ENCODE assay signal across 3 cellular contexts in genomic region chr20:3414122-3414521, GRCh38.
TF ChIP-seq lines count a peak whose summit lies in the region.

No MANE protein-coding gene starts in this region.

TF ChIP-seq in A549, 52 proteins besides CTCF, POLR2A, EP300 and RAD21:
- no peak for TF ChIP-seq JUNB (IDR thresholded peaks at IDR 0.05)
- TF ChIP-seq MAFK (IDR thresholded peaks at IDR 0.05; ENCODE audit: partially characterized antibody): peak; percentile 78
- TF ChIP-seq CHD4 (IDR thresholded peaks at IDR 0.05; ENCODE audit: borderline replicate concordance): no peak
TF ChIP-seq in A549: peak in this region for 1.

TF ChIP-seq in HCT116, 20 proteins besides CTCF, POLR2A, EP300 and RAD21:
- TF ChIP-seq REST (IDR thresholded peaks at IDR 0.05; ENCODE audit: low read depth) (no peak), EZH2phosphoT487 (IDR thresholded peaks at IDR 0.05; ENCODE audit: borderline replicate concordance) (no peak), ELF1 (IDR thresholded peaks at IDR 0.05; ENCODE audit: borderline replicate concordance, low read depth) (no peak), YY1 (IDR thresholded peaks at IDR 0.05; ENCODE audit: extremely low read depth, insufficient replicate concordance, low read depth, low read length) (no peak), EZH2 (IDR thresholded peaks at IDR 0.05) (no peak), CBX3 (IDR thresholded peaks at IDR 0.05; ENCODE audit: low read depth) (no peak), MAX (IDR thresholded peaks at IDR 0.05) (no peak), ATF3 (IDR thresholded peaks at IDR 0.05) (no peak)

TF ChIP-seq in K562, 482 proteins besides CTCF, POLR2A, EP300 and RAD21:
- TF ChIP-seq ZNF124 (CRISPR knock-in tag; IDR thresholded peaks at IDR 0.05) (no peak), ATF4 (CRISPR knock-in tag; IDR thresholded peaks at IDR 0.05) (no peak), ELF4 (CRISPR knock-in tag; IDR thresholded peaks at IDR 0.05) (no peak), RBM25 (IDR thresholded peaks at IDR 0.05; ENCODE audit: low read depth, low read length, severe bottlenecking) (no peak), GTF2B (IDR thresholded peaks at IDR 0.05; ENCODE audit: extremely low read depth, insufficient read length) (no peak), HINFP (tag; conservative IDR thresholded peaks at IDR 0.05; ENCODE audit: low read depth) (no peak), HSF4 (CRISPR knock-in tag; IDR thresholded peaks at IDR 0.05; ENCODE audit: borderline replicate concordance) (no peak), ZMIZ1 (IDR thresholded peaks at IDR 0.05; ENCODE audit: low read depth in 2 of 2, low read length in 2 of 2) (no peak), ZNF316 (IDR thresholded peaks at IDR 0.05) (peak; percentile 58; the same call in 1 of the 2 replicates), TBP (optimal IDR thresholded peaks at IDR 0.05; ENCODE audit: low read depth, low read length) (no peak), TOE1 (IDR thresholded peaks at IDR 0.05; ENCODE audit: borderline replicate concordance) (no peak), TOE1 (CRISPR knock-in tag; IDR thresholded peaks at IDR 0.05; ENCODE audit: borderline replicate concordance, low read depth) (no peak), ZBTB2 (IDR thresholded peaks at IDR 0.05) (no peak), SMAD3 (CRISPR knock-in tag; conservative IDR thresholded peaks at IDR 0.05) (no peak), CREB5 (CRISPR knock-in tag; IDR thresholded peaks at IDR 0.05) (no peak), C11orf30 (IDR thresholded peaks at IDR 0.05; ENCODE audit: low read depth) (peak; percentile 30; the same call in 1 of the 2 replicates), LCOR (CRISPR knock-in tag; IDR thresholded peaks at IDR 0.05) (no peak)
